8 cellular contexts compared by ENCODE assay signal in the genomic region with DNA sequence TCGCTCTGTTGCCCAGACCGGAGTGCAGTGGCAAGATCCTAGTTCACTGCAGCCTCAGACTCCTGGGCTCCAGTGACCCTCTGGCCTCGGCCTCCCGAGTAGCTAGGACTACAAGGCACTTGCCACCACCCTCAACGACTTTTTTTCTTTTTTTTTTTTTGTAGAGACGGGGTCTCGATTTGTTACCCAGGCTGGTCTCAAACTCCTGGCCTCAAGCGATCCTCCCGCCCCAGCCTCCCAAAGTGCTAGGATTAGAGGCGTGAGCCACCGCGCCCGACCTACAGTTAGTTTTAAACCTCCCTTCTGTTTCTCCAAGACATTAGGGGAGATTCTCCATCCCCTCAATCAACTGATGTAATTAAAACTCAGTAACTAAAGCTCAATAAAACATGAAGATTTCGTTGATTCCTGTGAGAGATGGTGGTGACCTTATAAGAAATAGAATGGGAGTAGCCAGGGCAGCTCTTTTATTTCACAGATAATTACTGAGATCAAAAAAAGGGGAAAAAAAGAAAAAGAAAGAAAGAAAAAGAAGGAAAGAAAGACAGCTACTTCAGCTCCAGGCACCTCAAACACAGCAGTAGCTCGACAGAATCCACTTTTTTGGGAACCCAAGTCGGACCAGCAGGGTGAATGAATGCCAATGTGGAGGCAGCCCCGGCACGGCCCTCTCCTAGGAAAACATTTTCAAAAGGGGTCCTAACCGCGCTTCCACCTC. TPM values are rescaled to one million over a fixed set of nuclear protein-coding genes. Genes with fewer than 3 reads are reported as not detected.
DNase-seq lines count a peak whose midpoint lies in the region; ATAC-seq, FAIRE-seq and TF ChIP-seq lines count a peak whose summit lies in the region.

No MANE protein-coding gene starts in this region.

- H3K9me1 ChIP-seq in keratinocyte (ENCODE audit: control insufficient read depth, extremely low read depth, insufficient read depth, low read length), result no peaks in the 10 kb centered on the region

- H3K36me3 ChIP-seq in SK-N-SH (replicated peaks in 1 of 2; ENCODE audit: control insufficient read depth in 1 of 2, insufficient read depth in 2 of 2, low read length in 1 of 2) (peaks cover 23 to 32% of the 10 kb centered on the region in 2 experiments), keratinocyte (ENCODE audit: control insufficient read depth in 2 of 2, extremely low read depth in 1 of 2, insufficient read depth in 2 of 2, low read length in 2 of 2) (peaks cover 11 to 16% of the 10 kb centered on the region in 2 experiments), stomach smooth muscle (ENCODE audit: control insufficient read depth in 2 of 2, insufficient read depth in 2 of 2, low read length in 2 of 2) (peaks cover 15 to 17% of the 10 kb centered on the region in 2 donors)

- no peaks in the 10 kb centered on the region for H3K9me2 ChIP-seq in SK-N-SH

- FAIRE-seq in keratinocyte (lab: Jason Lieb, UNC), result no peak

- no peak for ATAC-seq in SK-N-SH treated with all-trans-retinoic acid at 6 μM for 48 hours
- no peak for ATAC-seq in activated naive CD8-positive, alpha-beta T cell treated with anti-CD3 and anti-CD28 coated beads, Interleukin-2, amount 10 ng/mL, durations not matched to agents 7 days and 5 days (ENCODE audit: low read depth)
- ATAC-seq in GM21723 (IDR thresholded peaks at IDR 0.05; ENCODE audit: unreplicated experiment), result no peak

- peak overlapping the region; percentile 98 for H3K4me3 Mint-ChIP-seq in activated naive CD8-positive, alpha-beta T cell treated with anti-CD3 and anti-CD28 coated beads, Interleukin-2, amount 10 ng/mL, durations not matched to agents 7 days and 5 days

- H4K20me1 ChIP-seq in SK-N-SH (ENCODE audit: insufficient read depth) (no peaks in the 10 kb centered on the region), keratinocyte (ENCODE audit: control insufficient read depth, extremely low read depth, insufficient read depth, low read length) (no peaks in the 10 kb centered on the region)

- H3F3A ChIP-seq in SK-N-SH (replicated peaks; ENCODE audit: insufficient read depth), result peaks cover 39% of the 10 kb centered on the region

- DNase-seq in SK-N-SH (no peak), keratinocyte (ENCODE audit: low read depth, low spot score) (no peak), NCI-H1092 treated with DMSO at 0.1 percent for 48 hours (lab: John Stamatoyannopoulos, UW) (no peak), NCI-H446 treated with DMSO at 0.1 percent for 48 hours (lab: John Stamatoyannopoulos, UW) (no peak)
- DNase-seq in activated naive CD8-positive, alpha-beta T cell treated with anti-CD3 and anti-CD28 coated beads, Interleukin-2, amount 10 ng/mL, durations not matched to agents 7 days and 5 days, result no peak

- peaks cover 8 to 17% of the 10 kb centered on the region in 2 experiments; a peak in 3 of 4 replicates for H3K4me1 ChIP-seq in SK-N-SH (ENCODE audit: control insufficient read depth in 1 of 2, insufficient read depth in 2 of 2, low read depth in 1 of 2, low read length in 1 of 2)
- peaks cover 8% of the 10 kb centered on the region for H3K4me1 ChIP-seq in keratinocyte (ENCODE audit: control insufficient read depth, extremely low read depth, insufficient read depth, low read length)
- peaks cover 30% of the 10 kb centered on the region for H3K4me1 ChIP-seq in stomach smooth muscle (ENCODE audit: control insufficient read depth, insufficient read depth, low read length)

- H3K9ac ChIP-seq in SK-N-SH, result peak overlapping the region; percentile 73
- H3K9ac ChIP-seq in keratinocyte (ENCODE audit: control insufficient read depth, extremely low read depth, insufficient read depth, low read length), result peak overlapping the region; percentile 91
- peak overlapping the region; percentile 94 to 97 for H3K9ac ChIP-seq in stomach smooth muscle (ENCODE audit: low read length in 2 of 2)

- H3K27ac ChIP-seq in SK-N-SH (ENCODE audit: low read depth in 2 of 2, low read length in 1 of 2), result peak overlapping the region; percentile 62
- peak overlapping the region; percentile 79 for H3K27ac ChIP-seq in keratinocyte (ENCODE audit: control insufficient read depth, insufficient read depth, low read length)
- peak overlapping the region; percentile 78 for H3K27ac ChIP-seq in stomach smooth muscle (ENCODE audit: low read length)

- peaks cover 23% of the 10 kb centered on the region for H3K36me3 Mint-ChIP-seq in activated naive CD8-positive, alpha-beta T cell treated with anti-CD3 and anti-CD28 coated beads, Interleukin-2, amount 10 ng/mL, durations not matched to agents 7 days and 5 days

- H3K27me3 ChIP-seq in SK-N-SH (ENCODE audit: insufficient read depth), result no peaks in the 10 kb centered on the region
- H3K27me3 ChIP-seq in keratinocyte (ENCODE audit: control insufficient read depth, extremely low read depth, insufficient read depth, low read length), result peaks cover 14% of the 10 kb centered on the region
- H3K27me3 ChIP-seq in stomach smooth muscle (ENCODE audit: control insufficient read depth in 1 of 2, insufficient read depth in 2 of 2, low read length in 2 of 2), result no peaks in the 10 kb centered on the region

- no peak for TF ChIP-seq CTCF in SK-N-SH (IDR thresholded peaks at IDR 0.05)
- no peak for TF ChIP-seq CTCF in keratinocyte (optimal IDR thresholded peaks at IDR 0.05 in 1 of 3, IDR thresholded peaks at IDR 0.05 in 1 of 3, conservative IDR thresholded peaks at IDR 0.05 in 1 of 3; ENCODE audit: extremely low read depth in 1 of 3, insufficient read depth in 2 of 3, low read length in 3 of 3)

- peak overlapping the region; percentile 76 for H2AFZ ChIP-seq in SK-N-SH (ENCODE audit: low read depth)
- H2AFZ ChIP-seq in keratinocyte (ENCODE audit: control insufficient read depth, low read length), result peak overlapping the region; percentile 100

- TF ChIP-seq RAD21 in SK-N-SH (IDR thresholded peaks at IDR 0.05; ENCODE audit: low read length), result no peak

- H3K9me3 ChIP-seq in SK-N-SH (no peaks in the 10 kb centered on the region), keratinocyte (ENCODE audit: control insufficient read depth, low read depth, low read length) (no peaks in the 10 kb centered on the region), stomach smooth muscle (ENCODE audit: control insufficient read depth in 2 of 2, low read length in 2 of 2) (no peaks in the 10 kb centered on the region)

- H3K79me2 ChIP-seq in SK-N-SH (ENCODE audit: insufficient read depth) (peaks cover 76% of the 10 kb centered on the region), keratinocyte (ENCODE audit: control insufficient read depth, insufficient read depth, low read length) (peaks cover 41% of the 10 kb centered on the region)

- H3K4me3 ChIP-seq in SK-N-SH (ENCODE audit: low read depth in 2 of 2, low read length in 1 of 2) (peak overlapping the region; percentile 72 to 79), keratinocyte (ENCODE audit: control insufficient read depth in 2 of 3, extremely low read depth in 1 of 3, insufficient read depth in 2 of 3, low read depth in 1 of 3, low read length in 3 of 3) (peak overlapping the region; percentile 77 to 98 (median 89)), stomach smooth muscle (ENCODE audit: low read length in 2 of 2) (peak overlapping the region; percentile 93 to 98)

- CTCF ChIA-PET in SK-N-SH (lab: Yijun Ruan, JAX), result interaction anchor here (1.2 to 1.6 kb wide), 2 partner anchors 55 to 133 kb away, joined by 4 to 9 read pairs; a partner anchor contains a TSS

- H3K4me2 ChIP-seq in SK-N-SH, result peak overlapping the region; percentile 87
- peak overlapping the region; percentile 85 for H3K4me2 ChIP-seq in keratinocyte (ENCODE audit: control insufficient read depth, extremely low read depth, insufficient read depth, low read depth, low read length)

- dilution Hi-C loops in keratinocyte (cut with MboI; ENCODE audit: extremely low pct_ligation_motif_present, low sequenced_read_pairs), result no loop called here

- H3K27me3 Mint-ChIP-seq in activated naive CD8-positive, alpha-beta T cell treated with anti-CD3 and anti-CD28 coated beads, Interleukin-2, amount 10 ng/mL, durations not matched to agents 7 days and 5 days, result peaks cover 1% of the 10 kb centered on the region

- H3K9me3 Mint-ChIP-seq in activated naive CD8-positive, alpha-beta T cell treated with anti-CD3 and anti-CD28 coated beads, Interleukin-2, amount 10 ng/mL, durations not matched to agents 7 days and 5 days, result no peaks in the 10 kb centered on the region

- no peak for TF ChIP-seq EP300 in SK-N-SH (IDR thresholded peaks at IDR 0.05; ENCODE audit: borderline replicate concordance in 1 of 2, low read depth in 1 of 2, low read length in 1 of 2)

- H3K27ac Mint-ChIP-seq in activated naive CD8-positive, alpha-beta T cell treated with anti-CD3 and anti-CD28 coated beads, Interleukin-2, amount 10 ng/mL, durations not matched to agents 7 days and 5 days, result peak overlapping the region; percentile 98

- H3K4me1 Mint-ChIP-seq in activated naive CD8-positive, alpha-beta T cell treated with anti-CD3 and anti-CD28 coated beads, Interleukin-2, amount 10 ng/mL, durations not matched to agents 7 days and 5 days, result peaks cover 46% of the 10 kb centered on the region

- POLR2A ChIA-PET in SK-N-SH (lab: Yijun Ruan, JAX), result interaction anchor here (0.9 to 1.7 kb wide), 3 partner anchors 16 to 47 kb away, joined by 3 to 6 read pairs (median 3); no protein-coding TSS in a partner anchor
- POLR2A ChIA-PET in activated naive CD8-positive, alpha-beta T cell treated with anti-CD3 and anti-CD28 coated beads, Interleukin-2, amount 10 ng/mL, durations not matched to agents 7 days and 5 days (lab: Charles Lee), result interaction anchor here (0.5 to 1.5 kb wide), 6 partner anchors 17 to 122 kb away, joined by 3 to 7 read pairs (median 4); a partner anchor contains a TSS

- 20% methylated on average over 18 of the region's 20 CpGs for WGBS in SK-N-SH (ENCODE audit: low lambda C conversion rate)

RNA-seq across cellular contexts. Expression of a gene that starts 0.6 kb away (rescaled TPM):
- polyA plus RNA-seq in SK-N-SH (2012; rRNA removed) (16.5 and 24.6 TPM in 2 replicates), keratinocyte (16.7 to 18.8 TPM (median 18.1 TPM) in 3 replicates)
- polyA plus RNA-seq in SK-N-SH (2012; cell fraction: cytosol; rRNA removed), result 12.1 and 12.3 TPM in 2 replicates
- 59.9 and 75.9 TPM in 2 replicates for polyA plus RNA-seq in SK-N-SH (2012; cell fraction: nucleus; rRNA removed)
- 10 to 100 TPM; 92.4 to 94.4 TPM for total RNA-seq in activated naive CD8-positive, alpha-beta T cell treated with anti-CD3 and anti-CD28 coated beads, Interleukin-2, amount 10 ng/mL, durations not matched to agents 7 days and 5 days
- 23.2 TPM for polyA plus RNA-seq in keratinocyte (2011; ENCODE audit: low read depth)
- 9.8 and 15.1 TPM in 2 replicates for polyA plus RNA-seq in keratinocyte (2011; cell fraction: cytosol; rRNA removed)
- polyA plus RNA-seq in keratinocyte (2011; cell fraction: nucleus; rRNA removed), result 65.7 and 69.2 TPM in 2 replicates
- polyA plus RNA-seq in keratinocyte (2012; ENCODE audit: low replicate concordance), result 13.4 and 17.7 TPM in 2 replicates
- polyA minus RNA-seq in keratinocyte, result 30.2 to 39.4 TPM (median 35.2 TPM) in 3 replicates
- polyA minus RNA-seq in keratinocyte (2011; cell fraction: cytosol; rRNA and poly(A)+ RNA removed), result 10.6 TPM
- polyA minus RNA-seq in keratinocyte (2011; cell fraction: nucleus; rRNA and poly(A)+ RNA removed), result 30.2 and 51.5 TPM in 2 replicates

RNA-seq across cellular contexts. Expression of a gene that starts 3.0 kb away (rescaled TPM):
- polyA plus RNA-seq in SK-N-SH (2012; rRNA removed) (26.7 and 37.0 TPM in 2 replicates), keratinocyte (0.08 to 0.18 TPM (median 0.13 TPM) in 3 replicates)
- 27.3 and 31.5 TPM in 2 replicates for polyA plus RNA-seq in SK-N-SH (2012; cell fraction: cytosol; rRNA removed)
- polyA plus RNA-seq in SK-N-SH (2012; cell fraction: nucleus; rRNA removed), result 18.5 and 34.6 TPM in 2 replicates
- total RNA-seq in activated naive CD8-positive, alpha-beta T cell treated with anti-CD3 and anti-CD28 coated beads, Interleukin-2, amount 10 ng/mL, durations not matched to agents 7 days and 5 days, result 10 to 100 TPM; 13.6 to 15.1 TPM
- not detected for polyA plus RNA-seq in keratinocyte (2011; ENCODE audit: low read depth)
- 0.03 and 0.07 TPM in 2 replicates for polyA plus RNA-seq in keratinocyte (2011; cell fraction: cytosol; rRNA removed)
- 0.08 and 0.15 TPM in 2 replicates for polyA plus RNA-seq in keratinocyte (2011; cell fraction: nucleus; rRNA removed)
- 0.11 and 0.16 TPM in 2 replicates for polyA plus RNA-seq in keratinocyte (2012; ENCODE audit: low replicate concordance)
- polyA minus RNA-seq in keratinocyte, result 0.07 to 0.35 TPM (median 0.16 TPM) in 3 replicates
- polyA minus RNA-seq in keratinocyte (2011; cell fraction: cytosol; rRNA and poly(A)+ RNA removed), result not detected
- polyA minus RNA-seq in keratinocyte (2011; cell fraction: nucleus; rRNA and poly(A)+ RNA removed), result 0.11 and 0.31 TPM in 2 replicates

RNA-seq across cellular contexts. Expression of a gene that starts 54.7 kb away (rescaled TPM):
- polyA plus RNA-seq in SK-N-SH (2012; rRNA removed) (28.8 and 35.3 TPM in 2 replicates), keratinocyte (27.1 to 33.5 TPM (median 28.7 TPM) in 3 replicates)
- polyA plus RNA-seq in SK-N-SH (2012; cell fraction: cytosol; rRNA removed), result 35.5 and 36.8 TPM in 2 replicates
- polyA plus RNA-seq in SK-N-SH (2012; cell fraction: nucleus; rRNA removed), result 18.0 and 29.0 TPM in 2 replicates
- total RNA-seq in activated naive CD8-positive, alpha-beta T cell treated with anti-CD3 and anti-CD28 coated beads, Interleukin-2, amount 10 ng/mL, durations not matched to agents 7 days and 5 days, result 10 to 100 TPM; 31.3 to 32.8 TPM
- polyA plus RNA-seq in keratinocyte (2011; ENCODE audit: low read depth), result 31.3 TPM
- 19.5 and 30.5 TPM in 2 replicates for polyA plus RNA-seq in keratinocyte (2011; cell fraction: cytosol; rRNA removed)
- 27.9 and 37.2 TPM in 2 replicates for polyA plus RNA-seq in keratinocyte (2011; cell fraction: nucleus; rRNA removed)
- 15.7 and 25.3 TPM in 2 replicates for polyA plus RNA-seq in keratinocyte (2012; ENCODE audit: low replicate concordance)
- 14.7 to 57.6 TPM (median 34.9 TPM) in 3 replicates for polyA minus RNA-seq in keratinocyte
- 21.5 TPM for polyA minus RNA-seq in keratinocyte (2011; cell fraction: cytosol; rRNA and poly(A)+ RNA removed)
- polyA minus RNA-seq in keratinocyte (2011; cell fraction: nucleus; rRNA and poly(A)+ RNA removed), result 10.7 and 29.2 TPM in 2 replicates

Comparison
In these comparisons a context has a peak if more than half of its experiments do, and no peak if none do; other contexts are left out.
1. RNA of a gene that starts 3.0 kb away (polyA plus RNA-seq): 18.5 to 37.0 TPM in SK-N-SH; 0.03 to 0.18 TPM in keratinocyte; every median in the first group is over 10 times any median in the second.
2. Peak in every context shown above with its lines, with median percentiles within 50 percentile points of each other: H3K27ac ChIP-seq, H3K4me3 ChIP-seq and H3K9ac ChIP-seq.